Comparison of ENCODE assay signal across 1 cellular context in genomic region chr5:119342414-119342813, GRCh38.
TF ChIP-seq lines count a peak whose summit lies in the region.

No MANE protein-coding gene starts in this region.

TF ChIP-seq in WTC11, 78 proteins besides CTCF, POLR2A, EP300 and RAD21 (continued from another document):
- no peak for TF ChIP-seq AFF4 (CRISPR knock-in tag; IDR thresholded peaks at IDR 0.05; ENCODE audit: borderline replicate concordance)
- TF ChIP-seq ZNF671 (CRISPR knock-in tag; IDR thresholded peaks at IDR 0.05) = no peak
- no peak for TF ChIP-seq FOXJ3 (CRISPR knock-in tag; IDR thresholded peaks at IDR 0.05; ENCODE audit: borderline replicate concordance)
- TF ChIP-seq RORB (CRISPR knock-in tag; IDR thresholded peaks at IDR 0.05) = no peak
- no peak for TF ChIP-seq ZNF232 (CRISPR knock-in tag; IDR thresholded peaks at IDR 0.05)
